ENCODE assay signal across 10 cellular contexts in the genomic region with DNA sequence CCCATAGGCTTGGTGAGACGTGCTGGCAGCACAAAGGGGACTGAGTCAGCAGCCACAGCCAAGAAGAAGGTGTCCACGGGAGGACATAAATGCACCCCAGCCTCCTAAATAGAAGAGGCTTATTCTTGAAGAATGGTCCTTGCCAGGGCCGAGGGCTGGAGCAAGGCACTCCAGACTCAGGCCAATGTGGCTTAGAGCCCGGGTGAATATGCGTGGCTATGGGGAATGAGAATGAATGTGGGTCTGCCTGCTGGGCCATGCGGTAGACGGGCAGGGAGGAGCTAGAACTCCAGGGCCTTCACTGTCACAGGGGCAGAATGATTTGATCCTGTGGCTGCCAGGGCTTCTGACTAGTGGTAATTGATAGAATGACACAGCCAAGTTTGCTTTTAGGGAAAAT. TPM values are rescaled to one million over a fixed set of nuclear protein-coding genes. Genes with fewer than 3 reads are reported as not detected.
DNase-seq lines count a peak whose midpoint lies in the region; ATAC-seq and TF ChIP-seq lines count a peak whose summit lies in the region.
"Had no signal": no experiment of that assay in that cellular context is flagged by ENCODE, and none has a peak within 500 bp of the region (broad histone marks: within the 10 kb centered on the region; RNA-seq: fewer than 3 reads in every experiment).

No MANE protein-coding gene starts in this region.

- intact Hi-C loops in cardiac septum (cut with DNase I) = loop anchor here (2.0 to 5.0 kb wide), 2 partner anchors 155 to 322 kb away; no protein-coding TSS in a partner anchor
- intact Hi-C loops in sciatic nerve (cut with DNase I) = no loop called here

- TF ChIP-seq CTCF in GM12865 (IDR thresholded peaks at IDR 0.05; ENCODE audit: insufficient read depth, low read depth, low read length, missing control alignments) (peak; percentile 0), VCaP (conservative IDR thresholded peaks at IDR 0.05) (no peak)

- DNase-seq in GM12865 (ENCODE audit: low read depth) (no peak), globus pallidus (ENCODE audit: low spot score) (peak; percentile 55), putamen (ENCODE audit: low spot score) (peak; percentile 50), cardiac septum (ENCODE audit: low spot score) (no peak), sciatic nerve (ENCODE audit: low spot score) (no peak)
- DNase-seq: NCI-H1092, NCI-H2081 treated with DMSO at 0.1 percent for 48 hours had no signal

- ATAC-seq in sciatic nerve (no peak), HG03342 (IDR thresholded peaks at IDR 0.05; ENCODE audit: unreplicated experiment) (no peak)

- H3K27ac ChIP-seq in VCaP = peak overlapping the region; percentile 19; the same call in 1 of the 2 replicates
- H3K27ac ChIP-seq: thyroid gland had no signal

- H3K4me3 ChIP-seq in GM12865 (ENCODE audit: low read depth, low read length) = no peak overlapping the region
- H3K4me3 ChIP-seq: thyroid gland had no signal

RNA-seq across cellular contexts. Expression of gene DHX30, which starts 34.0 kb away (rescaled TPM):
- total RNA-seq in cardiac septum (48.3 TPM), sciatic nerve (57.2 TPM)

RNA-seq across cellular contexts. Expression of gene SMARCC1, which starts 55.3 kb away (rescaled TPM):
- 31.7 TPM for total RNA-seq in cardiac septum
- 77.0 TPM for total RNA-seq in sciatic nerve

Comparison
In these comparisons a context has a peak if more than half of its experiments do, and no peak if none do; other contexts are left out.
1. DNase-seq: peak in globus pallidus (single experiment) and putamen (single experiment); none in GM12865 (single experiment), cardiac septum (single experiment) and sciatic nerve (single experiment).